ENCODE assay signal across 16 cellular contexts in genomic region chr3:10763248-10763620, GRCh38. TPM values are rescaled to one million over a fixed set of nuclear protein-coding genes. Genes with fewer than 3 reads are reported as not detected.
A peak's percentile ranks its signal among the peaks of the same experiment; 100 is the strongest.
DNase-seq lines count a peak whose midpoint lies in the region; ATAC-seq and TF ChIP-seq lines count a peak whose summit lies in the region.
"Had no signal": no experiment of that assay in that cellular context is flagged by ENCODE, and none has a peak within 500 bp of the region (broad histone marks: within the 10 kb centered on the region; RNA-seq: fewer than 3 reads in every experiment).

No MANE protein-coding gene starts in this region.

- H3K27ac Mint-ChIP-seq in brain (peak overlapping the region in 3 of 5 experiments; percentile 89 to 92 (median 91)), endodermal cell (no peak overlapping the region), osteocyte (ENCODE audit: unreplicated experiment) (no peak overlapping the region)
- H3K27ac Mint-ChIP-seq: CD4-positive, alpha-beta memory T cell had no signal

- no peaks in the 10 kb centered on the region for H3K27me3 ChIP-seq in RWPE2 (ENCODE audit: insufficient read depth, poor library complexity, severe bottlenecking)
- no peaks in the 10 kb centered on the region for H3K27me3 ChIP-seq in endodermal cell (ENCODE audit: control insufficient read depth, insufficient read depth, low read length, poor library complexity, severe bottlenecking)

- H3K4me3 ChIP-seq in RWPE2 (ENCODE audit: severe bottlenecking) (no peak overlapping the region), endodermal cell (ENCODE audit: low read length) (no peak overlapping the region)
- H3K4me3 ChIP-seq: GM23248 had no signal

- H3K36me3 ChIP-seq in RWPE2 (ENCODE audit: low read depth) (no peaks in the 10 kb centered on the region), endodermal cell (ENCODE audit: control insufficient read depth, insufficient read depth, low read length) (no peaks in the 10 kb centered on the region)

- no peak overlapping the region for H3K9ac ChIP-seq in endodermal cell (ENCODE audit: extremely low read depth, low read length, poor library complexity, severe bottlenecking)
- H3K9ac ChIP-seq: GM23248 had no signal

- WGBS in endodermal cell (ENCODE audit: insufficient coverage in 1 of 2, insufficient read length in 1 of 2), 2 experiments = 86 to 98% methylated on average over 6 to 9 of the region's 9 CpGs

- H3K9me3 ChIP-seq in RWPE2 (ENCODE audit: severe bottlenecking) (no peaks in the 10 kb centered on the region), endodermal cell (ENCODE audit: control insufficient read depth, low read length) (no peaks in the 10 kb centered on the region)

- H3K9me3 Mint-ChIP-seq in brain (peaks cover 0 to 7% (median 0%) of the 10 kb centered on the region in 5 experiments), endodermal cell (no peaks in the 10 kb centered on the region), osteocyte (ENCODE audit: unreplicated experiment) (no peaks in the 10 kb centered on the region)
- H3K9me3 Mint-ChIP-seq: CD4-positive, alpha-beta memory T cell had no signal

- H3K27ac ChIP-seq in RWPE2 (ENCODE audit: poor library complexity, severe bottlenecking) (no peak overlapping the region), endodermal cell (ENCODE audit: low read depth, low read length) (peak overlapping the region; percentile 90)
- H3K27ac ChIP-seq: GM23248 had no signal

- peaks cover 16% of the 10 kb centered on the region for H3K27me3 Mint-ChIP-seq in brain
- H3K27me3 Mint-ChIP-seq in endodermal cell (ENCODE audit: insufficient read depth) = peaks cover 7% of the 10 kb centered on the region
- peaks cover 40% of the 10 kb centered on the region for H3K27me3 Mint-ChIP-seq in osteocyte (ENCODE audit: unreplicated experiment)

- ATAC-seq in RWPE2 (ENCODE audit: low read depth) = no peak

- no peak overlapping the region for H3K4me3 Mint-ChIP-seq in brain
- no peak overlapping the region for H3K4me3 Mint-ChIP-seq in endodermal cell
- no peak overlapping the region for H3K4me3 Mint-ChIP-seq in osteocyte (ENCODE audit: unreplicated experiment)
- H3K4me3 Mint-ChIP-seq: CD4-positive, alpha-beta memory T cell had no signal

- H3K36me3 Mint-ChIP-seq in brain (no peaks in the 10 kb centered on the region), endodermal cell (ENCODE audit: low read depth) (no peaks in the 10 kb centered on the region), osteocyte (ENCODE audit: unreplicated experiment) (no peaks in the 10 kb centered on the region)
- H3K36me3 Mint-ChIP-seq: CD4-positive, alpha-beta memory T cell had no signal

- TF ChIP-seq CTCF in RWPE2 (IDR thresholded peaks at IDR 0.05; ENCODE audit: poor library complexity, severe bottlenecking) (no peak), brain (conservative IDR thresholded peaks at IDR 0.05) (no peak), endodermal cell (conservative IDR thresholded peaks at IDR 0.05) (no peak), osteocyte (IDR thresholded peaks at IDR 0.05) (no peak)

- H3K4me1 Mint-ChIP-seq in brain (peaks cover 34% of the 10 kb centered on the region), endodermal cell (no peaks in the 10 kb centered on the region), osteocyte (ENCODE audit: unreplicated experiment) (no peaks in the 10 kb centered on the region)
- H3K4me1 Mint-ChIP-seq: CD4-positive, alpha-beta memory T cell had no signal

- peak; percentile 20 for DNase-seq in RWPE2 (ENCODE audit: low spot score)
- DNase-seq in endodermal cell = no peak
- peak; percentile 54 for DNase-seq in osteocyte (ENCODE audit: extremely low spot score, unreplicated experiment)
- DNase-seq in NCI-H1417 treated with DMSO at 0.1 percent for 48 hours (lab: John Stamatoyannopoulos, UW) = no peak
- DNase-seq in stimulated activated CD4-positive, alpha-beta T cell treated with anti-CD3 and anti-CD28 coated beads, Interleukin-4, amount 100 ng/mL, for 1 hour = no peak
- DNase-seq: Calu3; CD4-positive, alpha-beta memory T cell; COR-L47; DND-41; GM23248; H7; HCEC 1CT had no signal

- H3K4me1 ChIP-seq in RWPE2 (ENCODE audit: insufficient read depth, poor library complexity, severe bottlenecking) (no peaks in the 10 kb centered on the region), endodermal cell (ENCODE audit: control insufficient read depth, insufficient read depth, low read length) (no peaks in the 10 kb centered on the region)

RNA-seq across cellular contexts. Expression of gene SLC6A11, which starts 52.8 kb away (rescaled TPM):
- polyA plus RNA-seq in brain (ENCODE audit: insufficient read depth, low read depth, low replicate concordance) = 10.3 TPM
- total RNA-seq in endodermal cell = under 1 TPM; 0.27 to 0.73 TPM
- 0.82 TPM for polyA plus RNA-seq in endodermal cell (2013, experiment 1 of 2)
- 0.70 TPM for polyA plus RNA-seq in endodermal cell (2013, experiment 2 of 2)
- total RNA-seq in osteocyte = not detected in 2 replicates
- total RNA-seq: A172; A673; Calu3; CD4-positive, alpha-beta memory T cell; GM23248 had no signal
- polyA plus RNA-seq: BJ; CD4-positive, alpha-beta memory T cell; GM23248 had no signal

Comparison
In these comparisons a context has a peak if more than half of its experiments do, and no peak if none do; other contexts are left out.
1. DNase-seq: peak in RWPE2 (single experiment) and osteocyte (single experiment); none in endodermal cell (single experiment), NCI-H1417 treated with DMSO at 0.1 percent for 48 hours (single experiment) and stimulated activated CD4-positive, alpha-beta T cell treated with anti-CD3 and anti-CD28 coated beads, Interleukin-4, amount 100 ng/mL, for 1 hour (single experiment).
2. H3K27ac Mint-ChIP-seq: peak in brain (3 of 5); none in endodermal cell (single experiment) and osteocyte (single experiment).